Comparison of ENCODE assay signal across 8 cellular contexts in the genomic region with DNA sequence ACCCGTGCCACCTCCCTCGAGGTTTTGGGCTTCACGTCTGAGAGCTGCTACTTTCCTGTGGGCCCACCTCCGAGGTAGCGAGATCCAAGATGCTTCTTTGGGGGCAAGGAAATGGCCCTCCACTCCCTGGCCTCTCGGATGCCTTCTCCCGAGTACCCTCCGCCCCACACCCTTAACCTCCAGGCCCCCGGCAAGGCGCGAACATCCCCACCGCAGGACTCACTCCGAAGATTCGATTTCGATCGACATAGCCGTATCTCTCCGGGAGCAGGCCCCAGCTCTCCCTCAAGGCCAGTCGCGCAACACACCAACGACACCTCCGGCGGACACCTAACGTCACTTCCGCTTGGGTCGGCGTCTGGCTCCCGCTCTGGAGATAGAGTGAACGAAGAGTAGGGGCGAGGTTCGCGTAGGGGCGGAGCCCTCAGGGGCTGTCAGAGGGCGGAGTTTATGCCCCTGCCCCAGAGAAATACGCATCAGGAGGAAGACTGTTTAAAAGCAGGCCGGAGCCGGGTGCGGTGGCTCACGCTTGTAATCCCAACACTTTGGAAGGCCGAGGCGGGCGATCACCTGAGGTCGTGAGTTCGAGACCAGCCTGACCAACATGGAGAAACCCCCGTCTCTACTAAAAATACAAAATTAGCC.
DNase-seq lines count a peak whose midpoint lies in the region; ATAC-seq, FAIRE-seq and TF ChIP-seq lines count a peak whose summit lies in the region.

A gene (minus strand): TSS at position 315 of the 645 bp plus-strand sequence. CDS start 66 bp downstream, at position 249.

- TF ChIP-seq CTCF in AG09319 (IDR thresholded peaks at IDR 0.05; ENCODE audit: low read depth, low read length) = no peak

- DNase-seq in AG09319 (ENCODE audit: extremely low read depth, low read depth) (peak; percentile 93), NCI-H446 treated with DMSO at 0.1 percent for 48 hours (lab: John Stamatoyannopoulos, UW) (peak; percentile 96), cerebellar cortex (ENCODE audit: low spot score) (peak; percentile 98)
- DNase-seq in stimulated activated CD4-positive, alpha-beta T cell treated with anti-CD3 and anti-CD28 coated beads, Interleukin-12 subunit alpha, Interleukin-12 subunit beta, amount 100 ng/mL, for 4 hours = peak; percentile 91

- peak; percentile 17 for FAIRE-seq in islet of Langerhans (lab: Jason Lieb, UNC)

- ATAC-seq in GM19035 (IDR thresholded peaks at IDR 0.05; ENCODE audit: unreplicated experiment) = peak; percentile 99
- peak; percentile 99 for ATAC-seq in HG03354 (IDR thresholded peaks at IDR 0.05; ENCODE audit: poor library complexity, severe bottlenecking, unreplicated experiment)
- ATAC-seq in activated CD4-positive, CD25-positive, alpha-beta regulatory T cell treated with anti-CD3 and anti-CD28 coated beads, Interleukin-2, amount 50 U/mL, for 24 hours = peak; percentile 98 to 99

Comparison
In these comparisons a context has a peak if more than half of its experiments do, and no peak if none do; other contexts are left out.
1. Peak in every context shown above with its lines: DNase-seq and ATAC-seq.